In genomic region chr11:121563003-121563402, GRCh38 we compare ENCODE assay signal across 23 cellular contexts.
DNase-seq lines count a peak whose midpoint lies in the region; ATAC-seq, FAIRE-seq and TF ChIP-seq lines count a peak whose summit lies in the region.
"Had no signal": no experiment of that assay in that cellular context is flagged by ENCODE, and none has a peak within 500 bp of the region (broad histone marks: within the 10 kb centered on the region; RNA-seq: fewer than 3 reads in every experiment).

No MANE protein-coding gene starts in this region.

- intact Hi-C loops in OCI-LY7 (cut with micrococcal nuclease; ENCODE audit: unreplicated experiment), result no loop called here
- intact Hi-C loops in GM12878 (cut with micrococcal nuclease; ENCODE audit: unreplicated experiment), result no loop called here
- intact Hi-C loops in Calu3 (cut with micrococcal nuclease; ENCODE audit: unreplicated experiment), result no loop called here

- peak; percentile 39 for DNase-seq in activated naive CD4-positive, alpha-beta T cell treated with Interleukin-2 at 50 U/mL for 16 hours
- DNase-seq in activated naive CD4-positive, alpha-beta T cell treated with anti-CD3 and anti-CD28 coated beads, Interleukin-2, amount 10 ng/mL, durations not matched to agents 7 days and 5 days, result no peak
- no peak for DNase-seq in OCI-LY7 (ENCODE audit: low spot score)
- no peak for DNase-seq in GM12878 (ENCODE audit: low read depth, low spot score)
- DNase-seq in stimulated activated CD8-positive, alpha-beta memory T cell treated with anti-CD3 and anti-CD28 coated beads, Interleukin-4, amount 100 ng/mL, for 48 hours, result peak; percentile 54
- no peak for DNase-seq in Calu3
- DNase-seq: activated CD4-positive, alpha-beta T cell treated with anti-CD3 and anti-CD28 coated beads for 1 hour; aorta; DMS153; H7; NCI-H1417; NCI-H446; occipital lobe; SHP77; testis had no signal

- H3K4me2 ChIP-seq in OCI-LY7 (ENCODE audit: low read length) (no peak overlapping the region), GM12878 (ENCODE audit: control insufficient read depth, insufficient read depth) (no peak overlapping the region)
- H3K4me2 ChIP-seq: smooth muscle cell had no signal

- SMC1A ChIA-PET in GM12878 (lab: Charles Lee; ENCODE audit: uncharacterized antibody, unreplicated experiment), result interaction anchor here (0.8 to 1.6 kb wide), 3 partner anchors 13 to 17 kb away, joined by 4 to 5 read pairs (median 4); no protein-coding TSS in a partner anchor

- in situ Hi-C loops in GM12878 (cut with MboI), result no loop called here

- 96% methylated on average over 4 of the region's 4 CpGs for WGBS in GM12878 (ENCODE audit: insufficient coverage, insufficient replicate concordance, low lambda C conversion rate, missing lambda C conversion rate)

- peaks cover 52% of the 10 kb centered on the region for H3K4me1 ChIP-seq in OCI-LY7 (ENCODE audit: insufficient read depth, low read length, poor library complexity, severe bottlenecking)
- H3K4me1 ChIP-seq in GM12878 (ENCODE audit: control insufficient read depth, insufficient read depth, low read length), result peaks cover 24% of the 10 kb centered on the region
- H3K4me1 ChIP-seq: testis had no signal

- H2AFZ ChIP-seq in OCI-LY7 (ENCODE audit: low read length) (no peak overlapping the region), GM12878 (ENCODE audit: control insufficient read depth, low read depth, low read length) (no peak overlapping the region)

- no peak for TF ChIP-seq EP300 in GM12878 (IDR thresholded peaks at IDR 0.05; ENCODE audit: borderline replicate concordance in 1 of 2, control insufficient read depth in 1 of 2, low read depth in 2 of 2, low read length in 2 of 2)

- TF ChIP-seq POLR2A in GM12878 (IDR thresholded peaks at IDR 0.05; ENCODE audit: low read depth, low read length), result no peak

- CTCF ChIA-PET in activated naive CD4-positive, alpha-beta T cell treated with anti-CD3 and anti-CD28 coated beads, Interleukin-2, amount 10 ng/mL, durations not matched to agents 7 days and 5 days (lab: Charles Lee), result interaction anchor here (1.0 kb wide), 1 partner anchor 11 kb away, joined by 3 read pairs; no protein-coding TSS in a partner anchor
- CTCF ChIA-PET in OCI-LY7 (lab: Charles Lee; ENCODE audit: unreplicated experiment), result no interaction called here
- CTCF ChIA-PET in GM12878 (lab: Yijun Ruan, JAX), result interaction anchor here (0.7 kb wide), 1 partner anchor 28 kb away, joined by 3 read pairs; no protein-coding TSS in a partner anchor
- CTCF ChIA-PET in Calu3 (lab: Charles Lee), result no interaction called here

- no peak for TF ChIP-seq RAD21 in GM12878 (IDR thresholded peaks at IDR 0.05; ENCODE audit: insufficient read depth, low read depth, low read length)

- H3K79me2 ChIP-seq in OCI-LY7 (ENCODE audit: insufficient read depth, low read depth, low read length) (peaks cover 78% of the 10 kb centered on the region), GM12878 (ENCODE audit: control insufficient read depth, insufficient read depth, low read length) (peaks cover 23% of the 10 kb centered on the region)

- no peaks in the 10 kb centered on the region for H3K27me3 Mint-ChIP-seq in activated naive CD4-positive, alpha-beta T cell treated with anti-CD3 and anti-CD28 coated beads, Interleukin-2, amount 10 ng/mL, durations not matched to agents 7 days and 5 days
- no peaks in the 10 kb centered on the region for H3K27me3 Mint-ChIP-seq in Calu3 (ENCODE audit: unreplicated experiment)

- H4K20me1 ChIP-seq in OCI-LY7 (ENCODE audit: insufficient read depth, low read length) (no peaks in the 10 kb centered on the region), GM12878 (ENCODE audit: control insufficient read depth, insufficient read depth) (no peaks in the 10 kb centered on the region; the same call in 1 of the 2 replicates)

- POLR2A ChIA-PET in OCI-LY7 (lab: Charles Lee), result interaction anchor here (0.9 to 1.8 kb wide), 5 partner anchors 10 to 188 kb away, joined by 3 to 6 read pairs (median 3); no protein-coding TSS in a partner anchor
- POLR2A ChIA-PET in GM12878 (lab: Charles Lee), result no interaction called here

- TF ChIP-seq CTCF in OCI-LY7 (conservative IDR thresholded peaks at IDR 0.05; ENCODE audit: low read length), result no peak
- TF ChIP-seq CTCF in GM12878 (IDR thresholded peaks at IDR 0.05 in 2 of 3, conservative IDR thresholded peaks at IDR 0.05 in 1 of 3; ENCODE audit: control insufficient read depth in 2 of 3, extremely low read depth in 1 of 3, insufficient read depth in 1 of 3, low read depth in 3 of 3, low read length in 3 of 3), result no peak
- TF ChIP-seq CTCF in Calu3 (IDR thresholded peaks at IDR 0.05; ENCODE audit: unreplicated experiment), result no peak

- no peaks in the 10 kb centered on the region for H3K9me3 ChIP-seq in OCI-LY7 (ENCODE audit: low read length)
- no peaks in the 10 kb centered on the region; the same call in 2 of the 3 replicates for H3K9me3 ChIP-seq in GM12878 (replicated peaks; ENCODE audit: control insufficient read depth, insufficient read depth, low read length)
- H3K9me3 ChIP-seq: testis had no signal

- no peaks in the 10 kb centered on the region for H3K9me3 Mint-ChIP-seq in activated naive CD4-positive, alpha-beta T cell treated with anti-CD3 and anti-CD28 coated beads, Interleukin-2, amount 10 ng/mL, durations not matched to agents 7 days and 5 days
- no peaks in the 10 kb centered on the region for H3K9me3 Mint-ChIP-seq in Calu3 (ENCODE audit: low read depth, unreplicated experiment)
- H3K9me3 Mint-ChIP-seq: activated T-helper 1 cell treated with anti-CD3 and anti-CD28 coated beads, Interleukin-12 subunit alpha, Interleukin-12 subunit beta, Interleukin-2, Interleukin-4 antibody, amounts not matched to agents 30 ng/mL and 10 ng/mL and 1 ng/mL, durations not matched to agents 14 hours and 24 hours and 36 hours; memory B cell had no signal

- no peak overlapping the region for H3K4me3 Mint-ChIP-seq in activated naive CD4-positive, alpha-beta T cell treated with anti-CD3 and anti-CD28 coated beads, Interleukin-2, amount 10 ng/mL, durations not matched to agents 7 days and 5 days
- no peak overlapping the region for H3K4me3 Mint-ChIP-seq in Calu3 (ENCODE audit: low read depth, unreplicated experiment)
- H3K4me3 Mint-ChIP-seq: activated T-helper 1 cell treated with anti-CD3 and anti-CD28 coated beads, Interleukin-12 subunit alpha, Interleukin-12 subunit beta, Interleukin-2, Interleukin-4 antibody, amounts not matched to agents 30 ng/mL and 10 ng/mL and 1 ng/mL, durations not matched to agents 14 hours and 24 hours and 36 hours; memory B cell had no signal

- H3K4me3 ChIP-seq in OCI-LY7 (ENCODE audit: low read depth, low read length, poor library complexity, severe bottlenecking) (no peak overlapping the region), GM12878 (no peak overlapping the region)
- H3K4me3 ChIP-seq: smooth muscle cell, testis had no signal

- RAD21 ChIA-PET in GM12878 (lab: Charles Lee; ENCODE audit: unreplicated experiment), result interaction anchor here (0.6 to 1.4 kb wide), 2 partner anchors 13 to 116 kb away, joined by 3 to 4 read pairs; no protein-coding TSS in a partner anchor

- peaks cover 70% of the 10 kb centered on the region for H3K36me3 Mint-ChIP-seq in activated naive CD4-positive, alpha-beta T cell treated with anti-CD3 and anti-CD28 coated beads, Interleukin-2, amount 10 ng/mL, durations not matched to agents 7 days and 5 days
- H3K36me3 Mint-ChIP-seq in Calu3 (ENCODE audit: insufficient read depth, unreplicated experiment), result no peaks in the 10 kb centered on the region

- H3K27me3 ChIP-seq in GM12878 (replicated peaks in 1 of 2; ENCODE audit: control insufficient read depth in 2 of 2, insufficient read depth in 2 of 2, low read length in 1 of 2), result no peaks in the 10 kb centered on the region
- H3K27me3 ChIP-seq: testis had no signal

- H3K27ac Mint-ChIP-seq in activated naive CD4-positive, alpha-beta T cell treated with anti-CD3 and anti-CD28 coated beads, Interleukin-2, amount 10 ng/mL, durations not matched to agents 7 days and 5 days, result no peak overlapping the region
- no peak overlapping the region for H3K27ac Mint-ChIP-seq in Calu3 (ENCODE audit: unreplicated experiment)
- H3K27ac Mint-ChIP-seq: activated T-helper 1 cell treated with anti-CD3 and anti-CD28 coated beads, Interleukin-12 subunit alpha, Interleukin-12 subunit beta, Interleukin-2, Interleukin-4 antibody, amounts not matched to agents 30 ng/mL and 10 ng/mL and 1 ng/mL, durations not matched to agents 14 hours and 24 hours and 36 hours; memory B cell had no signal

- H3K9ac ChIP-seq in GM12878 (ENCODE audit: control insufficient read depth, insufficient read depth, low read length), result no peak overlapping the region

- ATAC-seq in GM12878, result peak; percentile 22; the same call in 1 of the 3 replicates
- ATAC-seq in HG03095 (IDR thresholded peaks at IDR 0.05; ENCODE audit: unreplicated experiment), result no peak
- ATAC-seq in GM19463 (IDR thresholded peaks at IDR 0.05; ENCODE audit: unreplicated experiment), result no peak

- no peaks in the 10 kb centered on the region for H3K9me2 ChIP-seq in OCI-LY7 (ENCODE audit: insufficient read depth, low read length)

- no TSS peak for BruUV-seq in OCI-LY7 (replicated peaks; lab: Mats Ljungman, UMichigan)
- no TSS peak for BruUV-seq in GM12878 (replicated peaks; lab: Mats Ljungman, UMichigan)
- no TSS peak for BruUV-seq in Calu3 (replicated peaks; lab: Mats Ljungman, UMichigan)

- peaks cover 100% of the 10 kb centered on the region for H3K36me3 ChIP-seq in OCI-LY7 (ENCODE audit: insufficient read depth, low read length)
- H3K36me3 ChIP-seq in GM12878 (ENCODE audit: control insufficient read depth in 2 of 2, insufficient read depth in 2 of 2, low read length in 1 of 2), result peaks cover 32 to 64% of the 10 kb centered on the region in 2 experiments

- no peak for FAIRE-seq in GM12878 (lab: Jason Lieb, UNC)
- FAIRE-seq: endothelial cell of umbilical vein, G401.6 had no signal

- H3K27ac ChIP-seq in OCI-LY7 (ENCODE audit: low read depth, low read length, poor library complexity, severe bottlenecking) (peak overlapping the region; percentile 13), GM12878 (ENCODE audit: control insufficient read depth, insufficient read depth) (no peak overlapping the region)
- H3K27ac ChIP-seq: C4-2B, testis had no signal

- H3K4me1 Mint-ChIP-seq in activated naive CD4-positive, alpha-beta T cell treated with anti-CD3 and anti-CD28 coated beads, Interleukin-2, amount 10 ng/mL, durations not matched to agents 7 days and 5 days, result no peaks in the 10 kb centered on the region
- no peaks in the 10 kb centered on the region for H3K4me1 Mint-ChIP-seq in Calu3 (ENCODE audit: low read depth, unreplicated experiment)

TF ChIP-seq in GM12878, 131 proteins besides CTCF, POLR2A, EP300 and RAD21 (continues in another document):
- TF ChIP-seq CEBPB (IDR thresholded peaks at IDR 0.05; ENCODE audit: borderline replicate concordance in 1 of 2, low read depth in 2 of 2, low read length in 2 of 2), result no peak
- no peak for TF ChIP-seq MTA2 (IDR thresholded peaks at IDR 0.05; ENCODE audit: low read depth)
- no peak for TF ChIP-seq SIX5 (IDR thresholded peaks at IDR 0.05; ENCODE audit: low read depth, low read length, severe bottlenecking)
- no peak for TF ChIP-seq FOXK2 (IDR thresholded peaks at IDR 0.05)
- TF ChIP-seq KLF5 (IDR thresholded peaks at IDR 0.05; ENCODE audit: partially characterized antibody), result no peak
- no peak for TF ChIP-seq GATAD2B (conservative IDR thresholded peaks at IDR 0.05; ENCODE audit: low read depth)
- no peak for TF ChIP-seq NFYA (IDR thresholded peaks at IDR 0.05; ENCODE audit: borderline replicate concordance, low read depth, low read length)
- no peak for TF ChIP-seq JUND (IDR thresholded peaks at IDR 0.05; ENCODE audit: low read depth, low read length)

Comparison
In these comparisons a context has a peak if more than half of its experiments do, and no peak if none do; other contexts are left out.
1. DNase-seq: peak in activated naive CD4-positive, alpha-beta T cell treated with Interleukin-2 at 50 U/mL for 16 hours (single experiment) and stimulated activated CD8-positive, alpha-beta memory T cell treated with anti-CD3 and anti-CD28 coated beads, Interleukin-4, amount 100 ng/mL, for 48 hours (single experiment); none in activated naive CD4-positive, alpha-beta T cell treated with anti-CD3 and anti-CD28 coated beads, Interleukin-2, amount 10 ng/mL, durations not matched to agents 7 days and 5 days (single experiment), OCI-LY7 (single experiment), GM12878 (single experiment) and Calu3 (single experiment).
2. CTCF ChIA-PET loops: an anchor here in activated naive CD4-positive, alpha-beta T cell treated with anti-CD3 and anti-CD28 coated beads, Interleukin-2, amount 10 ng/mL, durations not matched to agents 7 days and 5 days (1.0 kb wide) and GM12878 (0.7 kb wide); none called in OCI-LY7 and Calu3.